Comparison of ENCODE assay signal across 2 cellular contexts in the genomic region with DNA sequence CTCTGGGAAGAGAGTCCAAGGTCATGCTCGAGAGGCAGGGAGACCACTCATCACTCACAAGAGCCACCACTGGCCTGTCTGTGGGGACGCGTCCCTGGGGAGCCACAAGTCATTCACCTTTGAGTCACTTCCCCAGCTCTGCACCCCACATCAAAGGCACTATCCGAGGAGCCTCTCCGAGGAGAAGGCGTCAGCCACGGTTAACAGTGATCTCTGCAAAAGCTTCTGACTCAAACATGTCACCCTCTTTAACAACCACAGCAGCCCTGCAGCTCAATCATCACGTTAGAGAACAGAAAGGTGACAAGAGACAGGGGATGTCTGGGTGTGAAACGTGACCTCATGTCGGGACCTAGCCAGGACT.
TF ChIP-seq lines count a peak whose summit lies in the region.

No MANE protein-coding gene starts in this region.

TF ChIP-seq in GM23338, 12 proteins besides CTCF, POLR2A, EP300 and RAD21:
- TF ChIP-seq JUNB (IDR thresholded peaks at IDR 0.05; ENCODE audit: unreplicated experiment), result no peak
- TF ChIP-seq, protein P1, sequence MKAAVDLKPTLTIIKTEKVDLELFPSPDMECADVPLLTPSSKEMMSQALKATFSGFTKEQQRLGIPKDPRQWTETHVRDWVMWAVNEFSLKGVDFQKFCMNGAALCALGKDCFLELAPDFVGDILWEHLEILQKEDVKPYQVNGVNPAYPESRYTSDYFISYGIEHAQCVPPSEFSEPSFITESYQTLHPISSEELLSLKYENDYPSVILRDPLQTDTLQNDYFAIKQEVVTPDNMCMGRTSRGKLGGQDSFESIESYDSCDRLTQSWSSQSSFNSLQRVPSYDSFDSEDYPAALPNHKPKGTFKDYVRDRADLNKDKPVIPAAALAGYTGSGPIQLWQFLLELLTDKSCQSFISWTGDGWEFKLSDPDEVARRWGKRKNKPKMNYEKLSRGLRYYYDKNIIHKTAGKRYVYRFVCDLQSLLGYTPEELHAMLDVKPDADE (IDR thresholded peaks at IDR 0.05), result no peak
- no peak for TF ChIP-seq POLR2AphosphoS5 (IDR thresholded peaks at IDR 0.05; ENCODE audit: low read depth)
- no peak for TF ChIP-seq NANOG (IDR thresholded peaks at IDR 0.05; ENCODE audit: borderline replicate concordance)
- TF ChIP-seq STAT1 (IDR thresholded peaks at IDR 0.05; ENCODE audit: unreplicated experiment), result no peak
- no peak for TF ChIP-seq ZNF114 (CRISPR knock-in tag; IDR thresholded peaks at IDR 0.05)

TF ChIP-seq in SK-N-SH, 30 proteins besides CTCF, POLR2A, EP300 and RAD21:
- TF ChIP-seq GABPA (IDR thresholded peaks at IDR 0.05; ENCODE audit: low read depth) (no peak), SMC3 (IDR thresholded peaks at IDR 0.05; ENCODE audit: low read depth, low read length) (no peak), GATA2 (CRISPR knock-in tag; IDR thresholded peaks at IDR 0.05) (no peak)
